Comparison of ENCODE assay signal across 30 cellular contexts in genomic region chr1:8164670-8165069, GRCh38.
"Had no signal": no experiment of that assay in that cellular context is flagged by ENCODE, and none has a peak within 500 bp of the region (broad histone marks: within the 10 kb centered on the region; RNA-seq: fewer than 3 reads in every experiment).

No MANE protein-coding gene starts in this region.

- H3K27me3 ChIP-seq: colonic mucosa, gastroesophageal sphincter, heart left ventricle, hepatocyte, ovary, testis, tibial nerve, upper lobe of right lung, vagina had no signal

- ATAC-seq: esophagus mucosa; gastroesophageal sphincter; heart left ventricle; left lobe of liver; mucosa of descending colon; naive thymus-derived CD8-positive, alpha-beta T cell; sciatic nerve; stimulated activated effector memory CD8-positive, alpha-beta T cell treated with anti-CD3 and anti-CD28 coated beads, Interleukin-12 subunit alpha, Interleukin-12 subunit beta, amount 100 ng/mL, for 72 hours; stimulated activated naive CD8-positive, alpha-beta T cell treated with anti-CD3 and anti-CD28 coated beads, Interleukin-15, Interleukin-2, amounts not matched to agents 100 U/mL and 50 U/mL, for 24 hours; upper lobe of right lung had no signal

- FAIRE-seq: kidney had no signal

- H3K36me3 ChIP-seq: colonic mucosa, gastroesophageal sphincter, heart left ventricle, ovary, tibial nerve, upper lobe of right lung, vagina had no signal

- H3K4me3 ChIP-seq: colonic mucosa, gastroesophageal sphincter, heart left ventricle, hepatocyte, lung, mucosa of descending colon, ovary, testis, tibial nerve, upper lobe of right lung, vagina had no signal

- H3K9me3 ChIP-seq: colonic mucosa, gastroesophageal sphincter, heart left ventricle, mucosa of descending colon, ovary, testis, tibial nerve, upper lobe of right lung, vagina had no signal

- H3K36me3 Mint-ChIP-seq: memory B cell; stimulated activated effector memory CD8-positive, alpha-beta T cell treated with anti-CD3 and anti-CD28 coated beads, Interleukin-12 subunit alpha, Interleukin-12 subunit beta, amount 100 ng/mL, for 72 hours had no signal

- H3K27ac ChIP-seq: colonic mucosa, epithelial cell of prostate, heart left ventricle, hepatocyte, ovary, testis, tibial nerve, upper lobe of right lung, vagina had no signal

- H3K9me3 Mint-ChIP-seq: dendritic cell treated with granulocyte-macrophage colony-stimulating factor and Interleukin-4, amounts not matched to agents 40 ng/mL and 50 ng/mL, for 4 days; memory B cell; naive thymus-derived CD8-positive, alpha-beta T cell; stimulated activated effector memory CD8-positive, alpha-beta T cell treated with anti-CD3 and anti-CD28 coated beads, Interleukin-12 subunit alpha, Interleukin-12 subunit beta, amount 100 ng/mL, for 72 hours had no signal

- DNase-seq: colonic mucosa; effector CD8-positive, alpha-beta T cell; endodermal cell; foreskin fibroblast; heart left ventricle; kidney; mucosa of descending colon; naive thymus-derived CD8-positive, alpha-beta T cell; nephron progenitor cell; occipital lobe; ovary; stimulated activated CD4-positive, alpha-beta T cell treated with anti-CD3 and anti-CD28 coated beads, Interleukin-2, amount 100 ng/mL, for 24 hours; stimulated activated CD4-positive, alpha-beta T cell treated with anti-CD3 and anti-CD28 coated beads, Interleukin-4, amount 100 ng/mL, for 24 hours; stimulated activated naive CD8-positive, alpha-beta T cell treated with anti-CD3 and anti-CD28 coated beads, Interleukin-15, Interleukin-2, amounts not matched to agents 100 U/mL and 50 U/mL, for 24 hours; substantia nigra; testis; upper lobe of right lung had no signal

- H3K4me2 ChIP-seq: hepatocyte had no signal

- H3K4me1 ChIP-seq: colonic mucosa had no signal

- H3K4me3 Mint-ChIP-seq: dendritic cell treated with granulocyte-macrophage colony-stimulating factor and Interleukin-4, amounts not matched to agents 40 ng/mL and 50 ng/mL, for 4 days; endodermal cell; memory B cell; mesothelial cell of epicardium; naive thymus-derived CD8-positive, alpha-beta T cell; nephron progenitor cell; stimulated activated effector memory CD8-positive, alpha-beta T cell treated with anti-CD3 and anti-CD28 coated beads, Interleukin-12 subunit alpha, Interleukin-12 subunit beta, amount 100 ng/mL, for 72 hours had no signal

- H2AFZ ChIP-seq: hepatocyte had no signal

- H3K79me2 ChIP-seq: hepatocyte had no signal

- H3K27ac Mint-ChIP-seq: dendritic cell treated with granulocyte-macrophage colony-stimulating factor and Interleukin-4, amounts not matched to agents 40 ng/mL and 50 ng/mL, for 4 days; endodermal cell; memory B cell; mesothelial cell of epicardium; naive thymus-derived CD8-positive, alpha-beta T cell; nephron progenitor cell had no signal
